13 cellular contexts compared by ENCODE assay signal in genomic region chr5:50655810-50656205, GRCh38. TPM values are rescaled to one million over a fixed set of nuclear protein-coding genes. Genes with fewer than 3 reads are reported as not detected.
DNase-seq lines count a peak whose midpoint lies in the region; ATAC-seq and TF ChIP-seq lines count a peak whose summit lies in the region.
"Had no signal": no experiment of that assay in that cellular context is flagged by ENCODE, and none has a peak within 500 bp of the region (broad histone marks: within the 10 kb centered on the region; RNA-seq: fewer than 3 reads in every experiment).

No MANE protein-coding gene starts in this region.

- no peak overlapping the region for H4K8ac ChIP-seq in neuronal stem cell (ENCODE audit: low read depth, low read length)

- H3K4me1 Mint-ChIP-seq in Caco-2 (ENCODE audit: low read depth, unreplicated experiment) = no peaks in the 10 kb centered on the region

- no peak overlapping the region for H4K91ac ChIP-seq in neuronal stem cell (ENCODE audit: low read depth, low read length, poor library complexity)

- no peaks in the 10 kb centered on the region for H3K36me3 ChIP-seq in body of pancreas (replicated peaks in 1 of 2; ENCODE audit: insufficient read depth in 1 of 2, low read depth in 2 of 2)
- H3K36me3 ChIP-seq in mucosa of stomach (ENCODE audit: control insufficient read depth, insufficient read depth, low read length) = no peaks in the 10 kb centered on the region
- no peaks in the 10 kb centered on the region for H3K36me3 ChIP-seq in Caco-2 (ENCODE audit: control insufficient read depth, insufficient read depth, low read length)
- no peaks in the 10 kb centered on the region for H3K36me3 ChIP-seq in neuronal stem cell (replicated peaks in 1 of 2; ENCODE audit: control insufficient read depth in 2 of 2, insufficient read depth in 2 of 2, low read length in 2 of 2)

- H2BK15ac ChIP-seq in neuronal stem cell (ENCODE audit: low read length) = no peak overlapping the region

- CTCF ChIA-PET in Caco-2 (lab: Charles Lee) = no interaction called here

- no peak overlapping the region for H3K18ac ChIP-seq in neuronal stem cell (ENCODE audit: low read length)

- peak overlapping the region in 1 of 4 donors; percentile 16 for H3K27ac ChIP-seq in body of pancreas
- no peak overlapping the region for H3K27ac ChIP-seq in neuronal stem cell (replicated peaks; ENCODE audit: low read length)

- no peak overlapping the region for H3K14ac ChIP-seq in neuronal stem cell (ENCODE audit: low read length)

- no peak overlapping the region for H3K4me2 ChIP-seq in neuronal stem cell (ENCODE audit: insufficient read depth, low read length, poor library complexity, severe bottlenecking)

- no peak overlapping the region for H3K4me3 Mint-ChIP-seq in Caco-2 (ENCODE audit: unreplicated experiment)
- H3K4me3 Mint-ChIP-seq: natural killer cell treated with Interleukin-12 subunit alpha and Interleukin-12 subunit beta and Interleukin-15 and Interleukin-18, amount 100 ng/mL, for 72 hours; T-helper 1 cell treated with Interleukin-12 subunit alpha and Interleukin-12 subunit beta and Interleukin-4 antibody, amounts not matched to agents 30 μg/mL and 1 μg/mL, for 36 hours had no signal

- peak; percentile 40 for DNase-seq in COR-L47 (lab: John Stamatoyannopoulos, UW)
- peak; percentile 69 for DNase-seq in LoVo (ENCODE audit: low spot score)
- DNase-seq in body of pancreas = peak; percentile 56 to 70 (median 64)
- DNase-seq in Caco-2 = no peak
- DNase-seq in epidermal melanocyte (ENCODE audit: insufficient read length, low spot score) = no peak
- no peak for DNase-seq in UCSD-AML1 (lab: John Stamatoyannopoulos, UW; ENCODE audit: unreplicated experiment)
- DNase-seq in neuronal stem cell (ENCODE audit: low spot score) = no peak
- DNase-seq: activated effector memory CD4-positive, alpha-beta T cell treated with anti-CD3 and anti-CD28 coated beads, Interleukin-2, amount 50 U/mL, for 16 hours; Right ventricle myocardium superior had no signal

- H3K36me3 Mint-ChIP-seq in Caco-2 (ENCODE audit: insufficient read depth, unreplicated experiment) = no peaks in the 10 kb centered on the region
- H3K36me3 Mint-ChIP-seq: natural killer cell treated with Interleukin-12 subunit alpha and Interleukin-12 subunit beta and Interleukin-15 and Interleukin-18, amount 100 ng/mL, for 72 hours had no signal

- H3K4ac ChIP-seq in neuronal stem cell (ENCODE audit: low read length) = no peak overlapping the region

- ATAC-seq in body of pancreas = peak; percentile 84
- ATAC-seq: natural killer cell treated with Interleukin-12 subunit alpha and Interleukin-12 subunit beta and Interleukin-15 and Interleukin-18, amount 100 ng/mL, for 72 hours had no signal

- TF ChIP-seq CTCF in body of pancreas (IDR thresholded peaks at IDR 0.05) (no peak), Caco-2 (IDR thresholded peaks at IDR 0.05; ENCODE audit: insufficient read depth in 1 of 2, low read depth in 1 of 2, low read length in 1 of 2, severe bottlenecking in 1 of 2, unreplicated experiment in 1 of 2) (no peak)

- no peak overlapping the region for H2AFZ ChIP-seq in neuronal stem cell (ENCODE audit: low read length)

- intact Hi-C loops in body of pancreas (cut with DNase I) = no loop called here
- intact Hi-C loops in Caco-2 (cut with micrococcal nuclease; ENCODE audit: unreplicated experiment) = no loop called here

- H3K27ac Mint-ChIP-seq in Caco-2 (ENCODE audit: unreplicated experiment) = no peak overlapping the region
- H3K27ac Mint-ChIP-seq: natural killer cell treated with Interleukin-12 subunit alpha and Interleukin-12 subunit beta and Interleukin-15 and Interleukin-18, amount 100 ng/mL, for 72 hours; T-helper 1 cell treated with Interleukin-12 subunit alpha and Interleukin-12 subunit beta and Interleukin-4 antibody, amounts not matched to agents 30 μg/mL and 1 μg/mL, for 36 hours had no signal

- no peak overlapping the region for H3K4me3 ChIP-seq in body of pancreas
- no peak overlapping the region for H3K4me3 ChIP-seq in mucosa of stomach (ENCODE audit: low read length)
- no peak overlapping the region for H3K4me3 ChIP-seq in Caco-2 (ENCODE audit: low read depth, low read length)
- H3K4me3 ChIP-seq in neuronal stem cell (ENCODE audit: low read length in 2 of 2) = no peak overlapping the region
- H3K4me3 ChIP-seq: lung had no signal

- H2BK5ac ChIP-seq in neuronal stem cell (ENCODE audit: low read length) = no peak overlapping the region

- POLR2A ChIA-PET in Caco-2 (lab: Charles Lee) = no interaction called here

- no peak overlapping the region for H3K23ac ChIP-seq in neuronal stem cell (ENCODE audit: low read depth, low read length, poor library complexity)

- peaks cover 8% of the 10 kb centered on the region for H3K27me3 Mint-ChIP-seq in Caco-2 (ENCODE audit: insufficient read depth, unreplicated experiment)
- H3K27me3 Mint-ChIP-seq: natural killer cell treated with Interleukin-12 subunit alpha and Interleukin-12 subunit beta and Interleukin-15 and Interleukin-18, amount 100 ng/mL, for 72 hours had no signal

- H2BK12ac ChIP-seq in neuronal stem cell (ENCODE audit: low read length) = no peak overlapping the region

- no peaks in the 10 kb centered on the region for H3K79me1 ChIP-seq in neuronal stem cell (ENCODE audit: low read depth, low read length)

- H2BK120ac ChIP-seq in neuronal stem cell (ENCODE audit: low read depth, low read length) = no peak overlapping the region

- no peak overlapping the region for H2AK5ac ChIP-seq in neuronal stem cell (ENCODE audit: low read depth, low read length)

- peaks cover 13% of the 10 kb centered on the region for H3K4me1 ChIP-seq in body of pancreas
- peaks cover 10% of the 10 kb centered on the region for H3K4me1 ChIP-seq in mucosa of stomach (ENCODE audit: control insufficient read depth, insufficient read depth, low read length)
- H3K4me1 ChIP-seq in Caco-2 = no peaks in the 10 kb centered on the region
- no peaks in the 10 kb centered on the region for H3K4me1 ChIP-seq in neuronal stem cell (ENCODE audit: control insufficient read depth in 2 of 2, insufficient read depth in 1 of 2, low read depth in 1 of 2, low read length in 2 of 2)

- no peaks in the 10 kb centered on the region for H3K27me3 ChIP-seq in body of pancreas
- no peaks in the 10 kb centered on the region for H3K27me3 ChIP-seq in mucosa of stomach (ENCODE audit: control insufficient read depth, insufficient read depth, low read length)
- H3K27me3 ChIP-seq in Caco-2 (replicated peaks; ENCODE audit: control insufficient read depth, insufficient read depth, low read length) = no peaks in the 10 kb centered on the region
- H3K27me3 ChIP-seq in neuronal stem cell (ENCODE audit: control insufficient read depth in 3 of 3, insufficient read depth in 3 of 3, low read depth in 1 of 3, low read length in 3 of 3) = no peaks in the 10 kb centered on the region

- H3K9ac ChIP-seq in mucosa of stomach (ENCODE audit: low read length) (peak overlapping the region; percentile 8), neuronal stem cell (ENCODE audit: low read depth, low read length, poor library complexity) (no peak overlapping the region)

- H3K9me3 Mint-ChIP-seq in Caco-2 (ENCODE audit: unreplicated experiment) = no peaks in the 10 kb centered on the region
- H3K9me3 Mint-ChIP-seq: natural killer cell treated with Interleukin-12 subunit alpha and Interleukin-12 subunit beta and Interleukin-15 and Interleukin-18, amount 100 ng/mL, for 72 hours; T-helper 1 cell treated with Interleukin-12 subunit alpha and Interleukin-12 subunit beta and Interleukin-4 antibody, amounts not matched to agents 30 μg/mL and 1 μg/mL, for 36 hours had no signal

- H3K9me3 ChIP-seq in body of pancreas = no peaks in the 10 kb centered on the region
- H3K9me3 ChIP-seq in mucosa of stomach (ENCODE audit: control insufficient read depth, low read length) = no peaks in the 10 kb centered on the region
- H3K9me3 ChIP-seq in Caco-2 = no peaks in the 10 kb centered on the region
- H3K9me3 ChIP-seq in neuronal stem cell (replicated peaks in 1 of 2; ENCODE audit: control insufficient read depth in 2 of 2, insufficient read depth in 1 of 2, low read depth in 1 of 2, low read length in 2 of 2) = no peaks in the 10 kb centered on the region

- BruUV-seq in Caco-2 (replicated peaks; lab: Mats Ljungman, UMichigan) = no TSS peak

- WGBS in body of pancreas, 2 donors = 15 to 29% methylated on average over 2 of the region's 2 CpGs
- no CpG with 5 or more reads among the region's 2 CpGs for WGBS in neuronal stem cell (ENCODE audit: extremely low coverage in 2 of 2, insufficient read length in 2 of 2, insufficient replicate concordance in 1 of 2), 2 donors

- TF ChIP-seq POLR2A in body of pancreas (IDR thresholded peaks at IDR 0.05) = no peak

RNA-seq across cellular contexts. Expression of gene PARP8, which starts 10.6 kb away (rescaled TPM):
- 10 to 100 TPM; 13.5 to 17.9 TPM for total RNA-seq in body of pancreas
- total RNA-seq in Caco-2 (2022) = 0.79 and 0.97 TPM in 2 replicates
- 13.7 TPM for polyA plus RNA-seq in neuronal stem cell (2013, experiment 1 of 2)
- polyA plus RNA-seq in neuronal stem cell (2013, experiment 2 of 2) = 13.5 TPM

Comparison
In these comparisons a context has a peak if more than half of its experiments do, and no peak if none do; other contexts are left out.
1. DNase-seq: peak in COR-L47 (single experiment), LoVo (single experiment) and body of pancreas (4 of 4); none in Caco-2 (0 of 2), epidermal melanocyte (single experiment), UCSD-AML1 (single experiment) and neuronal stem cell (single experiment).